ENCODE assay signal across 26 cellular contexts in the genomic region with DNA sequence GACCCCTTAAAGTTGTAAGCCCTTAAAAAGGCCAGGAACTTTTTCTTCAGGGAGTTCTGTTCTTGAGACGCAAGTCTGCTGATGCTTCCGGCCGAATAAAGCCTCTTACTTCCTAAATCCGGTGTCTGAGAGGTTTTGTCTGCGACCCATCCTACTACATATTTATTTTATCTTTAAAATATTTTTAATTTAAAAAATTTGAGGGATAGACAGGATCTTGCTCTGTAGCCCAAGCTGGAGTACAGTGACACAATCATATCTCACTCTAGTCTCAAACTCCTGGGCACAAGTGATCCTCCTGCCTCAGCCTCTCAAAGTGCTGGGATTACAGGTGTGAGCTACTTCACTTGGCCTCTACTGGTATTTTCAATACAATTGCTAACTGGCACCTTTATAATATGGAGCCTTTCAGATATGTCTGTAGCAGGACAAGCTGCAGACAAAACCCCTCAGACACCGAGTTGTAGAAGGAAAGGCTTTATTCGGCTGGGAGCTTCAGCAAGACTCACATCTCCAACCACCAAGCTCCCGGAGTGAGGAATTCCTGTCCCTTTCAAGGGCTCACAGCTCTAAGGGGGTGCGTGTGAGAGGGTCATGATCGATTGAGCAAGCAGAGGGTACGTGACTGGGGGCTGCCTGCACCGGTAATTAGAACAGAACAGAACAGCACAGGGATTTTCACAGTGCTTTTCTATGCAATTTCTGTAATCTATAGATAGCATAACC. TPM values are rescaled to one million over a fixed set of nuclear protein-coding genes. Genes with fewer than 3 reads are reported as not detected.
DNase-seq lines count a peak whose midpoint lies in the region; ATAC-seq, FAIRE-seq and TF ChIP-seq lines count a peak whose summit lies in the region.
"Had no signal": no experiment of that assay in that cellular context is flagged by ENCODE, and none has a peak within 500 bp of the region (broad histone marks: within the 10 kb centered on the region; RNA-seq: fewer than 3 reads in every experiment).

No MANE protein-coding gene starts in this region.

- peak overlapping the region; percentile 43; the same call in 1 of the 2 replicates for H2AFZ ChIP-seq in H1 (ENCODE audit: low read length)

- H3K4me3 Mint-ChIP-seq in mesothelial cell of epicardium: no peak overlapping the region
- H3K4me3 Mint-ChIP-seq: CD14-positive monocyte; CD4-positive, alpha-beta T cell had no signal

- no peak overlapping the region for H3K4me3 ChIP-seq in A549
- no peak overlapping the region for H3K4me3 ChIP-seq in H1 (ENCODE audit: extremely low read depth in 1 of 4, insufficient read depth in 2 of 4, low read depth in 3 of 4, low read length in 4 of 4)
- H3K4me3 ChIP-seq in liver (ENCODE audit: low read depth in 1 of 3, low read length in 3 of 3): no peak overlapping the region
- H3K4me3 ChIP-seq: BLaER1 treated with 17β-estradiol and CSF1 and Interleukin-3, amounts not matched to agents 10 nM and 100 nM had no signal

- no peak for DNase-seq in A549 (ENCODE audit: low read depth in 1 of 2, low spot score in 1 of 2)
- DNase-seq in OCI-M1 (lab: John Stamatoyannopoulos, UW): peak; percentile 56
- DNase-seq in H1 (ENCODE audit: low read depth in 1 of 2, low spot score in 2 of 2): no peak
- DNase-seq in stimulated activated CD8-positive, alpha-beta memory T cell treated with anti-CD3 and anti-CD28 coated beads, Interleukin-4, amount 100 ng/mL, for 48 hours: no peak
- no peak for DNase-seq in NCI-H1092 treated with DMSO at 0.1 percent for 48 hours (lab: John Stamatoyannopoulos, UW)
- DNase-seq in mesothelial cell of epicardium (ENCODE audit: low spot score in 2 of 2, unreplicated experiment in 2 of 2): no peak
- DNase-seq: AML-193; BE2C; Caco-2; CD4-positive, alpha-beta T cell; DMS 273 treated with DMSO at 0.1 percent for 48 hours; DMS79; EL; GDM1; GOT3; H7; HCEC 1CT had no signal

- peaks cover 3% of the 10 kb centered on the region; the same call in 1 of the 3 replicates for H3K9me3 ChIP-seq in A549
- H3K9me3 ChIP-seq in H1 (ENCODE audit: insufficient read depth in 2 of 2, low read depth in 1 of 2, low read length in 1 of 2): no peaks in the 10 kb centered on the region
- H3K9me3 ChIP-seq in liver (ENCODE audit: control insufficient read depth in 4 of 4, low read length in 3 of 4): no peaks in the 10 kb centered on the region
- H3K9me3 ChIP-seq: Caco-2 had no signal

- H3K27ac ChIP-seq in A549 (no peak overlapping the region), H1 (ENCODE audit: low read depth, low read length) (no peak overlapping the region), liver (ENCODE audit: low read depth in 1 of 2, low read length in 2 of 2) (no peak overlapping the region)
- H3K27ac ChIP-seq: 22Rv1 had no signal

- no peak overlapping the region for H3K18ac ChIP-seq in H1 (ENCODE audit: extremely low read depth, low read length)

- H3K36me3 Mint-ChIP-seq in mesothelial cell of epicardium: peaks cover 2% of the 10 kb centered on the region
- H3K36me3 Mint-ChIP-seq: CD14-positive monocyte had no signal

- FAIRE-seq in A549 (lab: Jason Lieb, UNC) (no peak), H1 (lab: Jason Lieb, UNC) (no peak)
- FAIRE-seq: A204.1, D721Med, GM12891, GM18507 had no signal

- no peak overlapping the region for H3K23ac ChIP-seq in H1 (ENCODE audit: insufficient read length)

- H3K36me3 ChIP-seq in H1 (ENCODE audit: control insufficient read depth in 2 of 4, insufficient read depth in 4 of 4, low read length in 3 of 4) (no peaks in the 10 kb centered on the region), liver (ENCODE audit: control insufficient read depth in 4 of 4, insufficient read depth in 3 of 4, low read depth in 1 of 4, low read length in 3 of 4) (no peaks in the 10 kb centered on the region)
- H3K36me3 ChIP-seq: BE2C; BLaER1 treated with 17β-estradiol and CSF1 and Interleukin-3, amounts not matched to agents 10 nM and 100 nM had no signal

- no peak overlapping the region for H2BK5ac ChIP-seq in H1 (ENCODE audit: low read depth, low read length)

- POLR2A ChIA-PET in A549 (lab: Yijun Ruan, JAX): interaction anchor here (0.6 kb wide), 1 partner anchor 23 kb away, joined by 5 read pairs; no protein-coding TSS in a partner anchor
- POLR2A ChIA-PET in H1 (lab: Charles Lee; ENCODE audit: partially characterized antibody): interaction anchor here (0.6 kb wide), 1 partner anchor 14 kb away, joined by 3 read pairs; no protein-coding TSS in a partner anchor

- TF ChIP-seq POLR2A in A549 (IDR thresholded peaks at IDR 0.05; ENCODE audit: low read length) (no peak), H1 (IDR thresholded peaks at IDR 0.05; ENCODE audit: control extremely low read depth in 1 of 2, low read depth in 2 of 2, low read length in 2 of 2) (no peak)

- no peak for ATAC-seq in A549
- no peak for ATAC-seq in HG03108 (IDR thresholded peaks at IDR 0.05; ENCODE audit: unreplicated experiment)

- no peak for TF ChIP-seq CTCF in A549 (IDR thresholded peaks at IDR 0.05)
- TF ChIP-seq CTCF in H1 (IDR thresholded peaks at IDR 0.05; ENCODE audit: control extremely low read depth in 1 of 3, insufficient read depth in 1 of 3, low read depth in 1 of 3, low read length in 3 of 3): no peak
- TF ChIP-seq CTCF in liver (IDR thresholded peaks at IDR 0.05; ENCODE audit: low read depth, low read length, missing input control): no peak
- TF ChIP-seq CTCF in mesothelial cell of epicardium (IDR thresholded peaks at IDR 0.05; ENCODE audit: unreplicated experiment): no peak

- WGBS in A549 (ENCODE audit: missing lambda C conversion rate): 87% methylated on average over 11 of the region's 12 CpGs
- 92% methylated on average over 12 of the region's 12 CpGs; no CpG with 5 or more reads in 1 of the 2 experiments for WGBS in H1 (ENCODE audit: extremely low coverage in 1 of 2, insufficient coverage in 1 of 2, insufficient read length in 1 of 2, insufficient replicate concordance in 2 of 2, low coverage in 1 of 2, low lambda C conversion rate in 2 of 2, missing lambda C conversion rate in 1 of 2), 2 experiments
- 88% methylated on average over 12 of the region's 12 CpGs for WGBS in liver

- no peaks in the 10 kb centered on the region for H3K9me3 Mint-ChIP-seq in mesothelial cell of epicardium
- H3K9me3 Mint-ChIP-seq: CD4-positive, alpha-beta T cell had no signal

- H3K79me2 ChIP-seq in H1 (ENCODE audit: control insufficient read depth in 1 of 2, insufficient read depth in 2 of 2, low read length in 2 of 2): no peaks in the 10 kb centered on the region

- H3K14ac ChIP-seq in H1 (ENCODE audit: insufficient read length): no peak overlapping the region

- no peak overlapping the region for H4K8ac ChIP-seq in H1 (ENCODE audit: extremely low read depth, insufficient read depth, low read length)

- H2AK5ac ChIP-seq in H1 (ENCODE audit: low read depth, low read length): no peak overlapping the region

- no peaks in the 10 kb centered on the region for H4K20me1 ChIP-seq in H1 (replicated peaks in 1 of 2; ENCODE audit: control insufficient read depth in 1 of 2, insufficient read depth in 2 of 2, low read length in 2 of 2)
- H4K20me1 ChIP-seq: BLaER1 treated with 17β-estradiol and CSF1 and Interleukin-3, amounts not matched to agents 10 nM and 100 nM had no signal

- no peak overlapping the region for H3K4ac ChIP-seq in H1 (replicated peaks; ENCODE audit: insufficient read length, low read depth, low read length)

- H3K27me3 Mint-ChIP-seq in mesothelial cell of epicardium (ENCODE audit: low read depth): peaks cover 21% of the 10 kb centered on the region

- H3K27ac Mint-ChIP-seq in mesothelial cell of epicardium: no peak overlapping the region
- H3K27ac Mint-ChIP-seq: CD14-positive monocyte; CD4-positive, alpha-beta T cell had no signal

- H3K4me2 ChIP-seq in A549 (peak overlapping the region; percentile 37), H1 (ENCODE audit: insufficient read depth in 1 of 2, low read depth in 2 of 2, low read length in 2 of 2) (no peak overlapping the region)

- no peak overlapping the region for H3K56ac ChIP-seq in H1 (replicated peaks; ENCODE audit: insufficient read length, low read depth, low read length)

- H2BK12ac ChIP-seq in H1 (ENCODE audit: low read depth, low read length): no peak overlapping the region

- H2BK120ac ChIP-seq in H1 (replicated peaks; ENCODE audit: low read depth, low read length): no peak overlapping the region

- H4K5ac ChIP-seq in H1 (ENCODE audit: insufficient read length, low read depth, low read length): no peak overlapping the region

- H2BK15ac ChIP-seq in H1 (ENCODE audit: low read length): no peak overlapping the region

- TF ChIP-seq EP300 in A549 (IDR thresholded peaks at IDR 0.05): no peak
- no peak for TF ChIP-seq EP300 in H1 (IDR thresholded peaks at IDR 0.05; ENCODE audit: borderline replicate concordance in 1 of 2, low read depth in 2 of 2, low read length in 2 of 2)

- TF ChIP-seq RAD21 in A549 (conservative IDR thresholded peaks at IDR 0.05 in 1 of 2, IDR thresholded peaks at IDR 0.05 in 1 of 2) (no peak), H1 (IDR thresholded peaks at IDR 0.05 in 1 of 2, conservative IDR thresholded peaks at IDR 0.05 in 1 of 2; ENCODE audit: low read depth in 2 of 2, low read length in 2 of 2) (no peak), liver (IDR thresholded peaks at IDR 0.05) (no peak)

- H2BK20ac ChIP-seq in H1 (ENCODE audit: low read length): no peak overlapping the region

- H3K79me1 ChIP-seq in H1 (ENCODE audit: low read depth, low read length): no peaks in the 10 kb centered on the region

- H3K23me2 ChIP-seq in H1 (ENCODE audit: low read depth, low read length): no peaks in the 10 kb centered on the region

- peaks cover 8% of the 10 kb centered on the region for H3K4me1 ChIP-seq in A549
- no peaks in the 10 kb centered on the region for H3K4me1 ChIP-seq in H1 (replicated peaks in 1 of 4; ENCODE audit: control insufficient read depth in 3 of 4, insufficient read depth in 4 of 4, low read length in 3 of 4)
- peaks cover 0 to 4% (median 2%) of the 10 kb centered on the region in 4 donors for H3K4me1 ChIP-seq in liver (ENCODE audit: control insufficient read depth in 4 of 4, insufficient read depth in 4 of 4, low read length in 3 of 4)
- H3K4me1 ChIP-seq: BE2C, Caco-2 had no signal

- H3K4me1 Mint-ChIP-seq in mesothelial cell of epicardium: no peaks in the 10 kb centered on the region
- H3K4me1 Mint-ChIP-seq: CD14-positive monocyte had no signal

- CTCF ChIA-PET in A549 (lab: Yijun Ruan, JAX) (interaction anchor here (1.4 kb wide), 1 partner anchor 24 kb away, joined by 4 read pairs; no protein-coding TSS in a partner anchor), H1 (lab: Charles Lee; ENCODE audit: partially characterized antibody) (interaction anchor here (0.9 to 1.2 kb wide), 3 partner anchors 15 to 24 kb away, joined by 3 to 5 read pairs (median 4); no protein-coding TSS in a partner anchor)

- H3K27me3 ChIP-seq in H1 (replicated peaks in 1 of 4; ENCODE audit: control insufficient read depth in 3 of 4, extremely low read depth in 1 of 4, insufficient read depth in 3 of 4, low read length in 3 of 4) (no peaks in the 10 kb centered on the region), liver (ENCODE audit: control insufficient read depth in 4 of 4, insufficient read depth in 4 of 4, low read length in 3 of 4) (no peaks in the 10 kb centered on the region)
- H3K27me3 ChIP-seq: BLaER1 treated with 17β-estradiol and CSF1 and Interleukin-3, amounts not matched to agents 10 nM and 100 nM had no signal

- H3K9ac ChIP-seq in H1 (replicated peaks in 1 of 4; ENCODE audit: extremely low read depth in 1 of 4, low read depth in 3 of 4, low read length in 3 of 4) (no peak overlapping the region), liver (ENCODE audit: low read depth in 1 of 2, low read length in 2 of 2) (no peak overlapping the region)
- H3K9ac ChIP-seq: BLaER1 treated with 17β-estradiol and CSF1 and Interleukin-3, amounts not matched to agents 10 nM and 100 nM had no signal

- H4K91ac ChIP-seq in H1 (replicated peaks; ENCODE audit: insufficient read length, low read length): no peak overlapping the region

RNA-seq across cellular contexts. Expression of a gene that starts 41.0 kb away (rescaled TPM):
- not detected in 2 replicates for polyA plus RNA-seq in A549 (2011; rRNA removed)
- not detected in 2 replicates for polyA plus RNA-seq in A549 (2012; cell fraction: cytosol; rRNA removed)
- polyA plus RNA-seq in A549 (2012; cell fraction: nucleus; rRNA removed): not detected in 2 replicates
- not detected in 3 replicates for polyA plus RNA-seq in A549 (2017; fragmentation: RNase III; extraction: RNeasy Plus Mini Kit Qiagen cat#74134 plus additional on column Dnase treatment)
- not detected in 2 replicates for polyA minus RNA-seq in A549 (2011; rRNA and poly(A)+ RNA removed)
- total RNA-seq in H1 (2021; fragmentation: NEBNext Ultra II Directional; extraction: Animal tissue kit (Norgen Biotek cat#: 25700)): not detected in 2 replicates
- polyA plus RNA-seq in H1 (2011; rRNA removed): 0.08 TPM in 1 of 2 replicates, not detected in the other
- not detected for polyA plus RNA-seq in H1 (2011; cell fraction: cytosol; rRNA removed)
- polyA plus RNA-seq in H1 (2011; cell fraction: nucleus; rRNA removed): 0.07 TPM
- polyA plus RNA-seq in H1 (2012, experiment 1 of 2): not detected in 4 replicates
- polyA plus RNA-seq in H1 (2012, experiment 2 of 2): not detected
- 0.02 TPM for polyA plus RNA-seq in H1 (2013, experiment 1 of 2)
- polyA plus RNA-seq in H1 (2013, experiment 2 of 2): 0.04 TPM
- polyA minus RNA-seq in H1 (2011; rRNA and poly(A)+ RNA removed): not detected in 2 replicates
- not detected for polyA minus RNA-seq in H1 (2011; cell fraction: cytosol; rRNA and poly(A)+ RNA removed)
- not detected for polyA minus RNA-seq in H1 (2011; cell fraction: nucleus; rRNA and poly(A)+ RNA removed)
- total RNA-seq in liver: not detected
- polyA plus RNA-seq in liver: not detected
- not detected in 3 replicates for total RNA-seq in mesothelial cell of epicardium
- total RNA-seq: Caco-2; CD4-positive, alpha-beta T cell; H7 had no signal
- polyA plus RNA-seq: CD14-positive monocyte had no signal

RNA-seq across cellular contexts. Expression of a gene that starts 51.1 kb away (rescaled TPM):
- not detected in 2 replicates for polyA plus RNA-seq in A549 (2011; rRNA removed)
- polyA plus RNA-seq in A549 (2012; cell fraction: cytosol; rRNA removed): not detected in 2 replicates
- polyA plus RNA-seq in A549 (2012; cell fraction: nucleus; rRNA removed): not detected in 2 replicates
- polyA plus RNA-seq in A549 (2017; fragmentation: RNase III; extraction: RNeasy Plus Mini Kit Qiagen cat#74134 plus additional on column Dnase treatment): not detected in 3 replicates
- not detected in 2 replicates for polyA minus RNA-seq in A549 (2011; rRNA and poly(A)+ RNA removed)
- not detected in 2 replicates for total RNA-seq in H1 (2021; fragmentation: NEBNext Ultra II Directional; extraction: Animal tissue kit (Norgen Biotek cat#: 25700))
- not detected in 2 replicates for polyA plus RNA-seq in H1 (2011; rRNA removed)
- 0.06 TPM for polyA plus RNA-seq in H1 (2011; cell fraction: cytosol; rRNA removed)
- not detected for polyA plus RNA-seq in H1 (2011; cell fraction: nucleus; rRNA removed)
- not detected in 4 replicates for polyA plus RNA-seq in H1 (2012, experiment 1 of 2)
- not detected for polyA plus RNA-seq in H1 (2012, experiment 2 of 2)
- not detected for polyA plus RNA-seq in H1 (2013, experiment 1 of 2)
- polyA plus RNA-seq in H1 (2013, experiment 2 of 2): not detected
- not detected in 2 replicates for polyA minus RNA-seq in H1 (2011; rRNA and poly(A)+ RNA removed)
- not detected for polyA minus RNA-seq in H1 (2011; cell fraction: cytosol; rRNA and poly(A)+ RNA removed)
- polyA minus RNA-seq in H1 (2011; cell fraction: nucleus; rRNA and poly(A)+ RNA removed): not detected
- total RNA-seq in liver: not detected
- polyA plus RNA-seq in liver: not detected
- not detected in 3 replicates for total RNA-seq in mesothelial cell of epicardium
- total RNA-seq: Caco-2; CD4-positive, alpha-beta T cell; H7 had no signal
- polyA plus RNA-seq: CD14-positive monocyte had no signal
